Comparison of ENCODE assay signal across 16 cellular contexts in the genomic region with DNA sequence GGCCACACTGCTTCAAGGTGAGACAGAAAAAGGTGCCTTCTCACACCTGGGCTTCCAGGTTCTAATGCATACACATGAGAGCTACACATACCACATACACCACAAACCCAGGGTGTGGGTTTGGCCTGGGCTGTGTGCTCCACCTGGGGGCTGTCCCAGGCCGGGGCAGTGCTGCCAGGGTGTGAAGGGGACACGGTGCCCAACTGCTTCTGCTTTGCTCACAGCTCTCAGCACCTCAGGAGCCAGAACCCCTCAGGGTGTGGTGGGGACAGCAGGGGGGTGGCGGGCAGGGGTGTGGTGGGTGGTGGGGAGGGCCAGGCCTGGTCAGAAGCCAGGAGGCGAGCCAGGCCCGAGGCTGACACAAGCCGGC. TPM values are rescaled to one million over a fixed set of nuclear protein-coding genes. Genes with fewer than 3 reads are reported as not detected.
DNase-seq lines count a peak whose midpoint lies in the region; ATAC-seq and TF ChIP-seq lines count a peak whose summit lies in the region.
"Had no signal": no experiment of that assay in that cellular context is flagged by ENCODE, and none has a peak within 500 bp of the region (broad histone marks: within the 10 kb centered on the region; RNA-seq: fewer than 3 reads in every experiment).

No MANE protein-coding gene starts in this region.

- no TSS peak for BruUV-seq in Calu3 (replicated peaks; lab: Mats Ljungman, UMichigan)

- H3K4me3 Mint-ChIP-seq in Calu3 (ENCODE audit: low read depth, unreplicated experiment) (no peak overlapping the region), brain (no peak overlapping the region)
- H3K4me3 Mint-ChIP-seq: stimulated activated naive CD8-positive, alpha-beta T cell treated with anti-CD3 and anti-CD28 coated beads, Interleukin-15, Interleukin-2, amounts not matched to agents 100 ng/mL and 50 ng/mL, for 24 hours had no signal

- ATAC-seq in mucosa of descending colon: peak; percentile 78
- ATAC-seq in HG02798 (IDR thresholded peaks at IDR 0.05; ENCODE audit: poor library complexity, unreplicated experiment): no peak
- ATAC-seq in HG02973 (IDR thresholded peaks at IDR 0.05; ENCODE audit: unreplicated experiment): no peak
- no peak for ATAC-seq in HG03045 (IDR thresholded peaks at IDR 0.05; ENCODE audit: unreplicated experiment)
- ATAC-seq: activated naive CD4-positive, alpha-beta T cell treated with anti-CD3 and anti-CD28 coated beads, Interleukin-2, amount 50 U/mL, for 72 hours had no signal

- no peak for TF ChIP-seq POLR2A in uterus (IDR thresholded peaks at IDR 0.05)

- no peaks in the 10 kb centered on the region for H3K27me3 Mint-ChIP-seq in Calu3 (ENCODE audit: unreplicated experiment)
- no peaks in the 10 kb centered on the region for H3K27me3 Mint-ChIP-seq in brain

- DNase-seq in Calu3 (peak; percentile 35), HT-29 (ENCODE audit: low spot score) (peak; percentile 23), mucosa of descending colon (peak in 2 of 3 donors; percentile 50 to 65), uterus (no peak)
- DNase-seq: activated CD8-positive, alpha-beta memory T cell treated with anti-CD3 and anti-CD28 coated beads, Interleukin-2, amount 50 U/mL, for 4 hours; central memory CD4-positive, alpha-beta T cell; GDM1; midbrain; WERI-Rb-1 had no signal

- TF ChIP-seq CTCF in Calu3 (IDR thresholded peaks at IDR 0.05; ENCODE audit: unreplicated experiment): no peak
- TF ChIP-seq CTCF in brain (conservative IDR thresholded peaks at IDR 0.05): no peak
- no peak for TF ChIP-seq CTCF in mucosa of descending colon (IDR thresholded peaks at IDR 0.05)
- TF ChIP-seq CTCF in uterus (IDR thresholded peaks at IDR 0.05): no peak

- H3K4me1 ChIP-seq in mucosa of descending colon (ENCODE audit: low read depth) (peaks cover 16% of the 10 kb centered on the region), uterus (no peaks in the 10 kb centered on the region)

- CTCF ChIA-PET in Calu3 (lab: Charles Lee): interaction anchor here (0.6 to 1.8 kb wide), 2 partner anchors 58 to 82 kb away, joined by 3 to 7 read pairs; no protein-coding TSS in a partner anchor

- H3K9me3 Mint-ChIP-seq in Calu3 (ENCODE audit: low read depth, unreplicated experiment) (no peaks in the 10 kb centered on the region), brain (peaks cover 0 to 13% (median 9%) of the 10 kb centered on the region in 5 experiments)
- H3K9me3 Mint-ChIP-seq: stimulated activated naive CD8-positive, alpha-beta T cell treated with anti-CD3 and anti-CD28 coated beads, Interleukin-15, Interleukin-2, amounts not matched to agents 100 ng/mL and 50 ng/mL, for 24 hours had no signal

- no peak overlapping the region for H3K27ac ChIP-seq in uterus
- H3K27ac ChIP-seq: WERI-Rb-1 had no signal

- H3K4me1 Mint-ChIP-seq in Calu3 (ENCODE audit: low read depth, unreplicated experiment) (no peaks in the 10 kb centered on the region), brain (peaks cover 4% of the 10 kb centered on the region)

- no peaks in the 10 kb centered on the region for H3K27me3 ChIP-seq in uterus
- H3K27me3 ChIP-seq: SJCRH30 had no signal

- H3K4me3 ChIP-seq in mucosa of descending colon (no peak overlapping the region), uterus (no peak overlapping the region)
- H3K4me3 ChIP-seq: SJCRH30 had no signal

- H3K27ac Mint-ChIP-seq in Calu3 (ENCODE audit: unreplicated experiment) (no peak overlapping the region), brain (peak overlapping the region in 3 of 5 experiments; percentile 8 to 61 (median 41))
- H3K27ac Mint-ChIP-seq: activated naive CD4-positive, alpha-beta T cell treated with anti-CD3 and anti-CD28 coated beads, Interleukin-2, amount 50 U/mL, for 72 hours; stimulated activated naive CD8-positive, alpha-beta T cell treated with anti-CD3 and anti-CD28 coated beads, Interleukin-15, Interleukin-2, amounts not matched to agents 100 ng/mL and 50 ng/mL, for 24 hours had no signal

- intact Hi-C loops in Calu3 (cut with micrococcal nuclease; ENCODE audit: unreplicated experiment) (loop anchor here (5.0 kb wide), 1 partner anchor 82 kb away; the partner anchor contains the start of gene KLHDC10), mucosa of descending colon (cut with DNase I, micrococcal nuclease) (no loop called here), uterus (cut with DNase I; ENCODE audit: low total_unique reads) (no loop called here)

- H3K9me3 ChIP-seq in mucosa of descending colon: no peaks in the 10 kb centered on the region
- H3K9me3 ChIP-seq in uterus: no peaks in the 10 kb centered on the region
- H3K9me3 ChIP-seq: SJCRH30 had no signal

- H3K36me3 ChIP-seq in mucosa of descending colon (ENCODE audit: low read depth) (no peaks in the 10 kb centered on the region), uterus (no peaks in the 10 kb centered on the region)
- H3K36me3 ChIP-seq: SJCRH30, WERI-Rb-1 had no signal

- H3K36me3 Mint-ChIP-seq in Calu3 (ENCODE audit: insufficient read depth, unreplicated experiment) (peaks cover 5% of the 10 kb centered on the region), brain (peaks cover 28% of the 10 kb centered on the region)

RNA-seq across cellular contexts. Expression of gene TMEM209, which starts 51.1 kb away (rescaled TPM):
- total RNA-seq in Calu3 (2022) (26.6 and 26.8 TPM in 2 replicates), mucosa of descending colon (10 to 100 TPM; 19.1 to 28.9 (median 27.6) TPM), uterus (10 to 100 TPM in 3 of 4 donors, 1 to 10 TPM in 1; 7.4 to 22.6 (median 19.4) TPM)
- total RNA-seq in HT-29 (2014; rRNA removed; shearing (Covaris generic)): 11.4 and 13.1 TPM in 2 replicates
- 16.7 TPM for polyA plus RNA-seq in brain (ENCODE audit: insufficient read depth, low read depth, low replicate concordance)

RNA-seq across cellular contexts. Expression of gene SSMEM1, which starts 53.5 kb away (rescaled TPM):
- total RNA-seq in Calu3 (2022) (not detected in 2 replicates), mucosa of descending colon (not detected), uterus (not detected)
- total RNA-seq in HT-29 (2014; rRNA removed; shearing (Covaris generic)): not detected in 2 replicates
- polyA plus RNA-seq in brain (ENCODE audit: insufficient read depth, low read depth, low replicate concordance): not detected
- total RNA-seq: activated naive CD4-positive, alpha-beta T cell treated with anti-CD3 and anti-CD28 coated beads, Interleukin-2, amount 50 U/mL, for 72 hours; SJCRH30 had no signal

Comparison
In these comparisons a context has a peak if more than half of its experiments do, and no peak if none do; other contexts are left out.
1. DNase-seq: peak in Calu3 (single experiment), HT-29 (single experiment) and mucosa of descending colon (2 of 3); none in uterus (0 of 2).